Comparison of ENCODE assay signal across 12 cellular contexts in the genomic region with DNA sequence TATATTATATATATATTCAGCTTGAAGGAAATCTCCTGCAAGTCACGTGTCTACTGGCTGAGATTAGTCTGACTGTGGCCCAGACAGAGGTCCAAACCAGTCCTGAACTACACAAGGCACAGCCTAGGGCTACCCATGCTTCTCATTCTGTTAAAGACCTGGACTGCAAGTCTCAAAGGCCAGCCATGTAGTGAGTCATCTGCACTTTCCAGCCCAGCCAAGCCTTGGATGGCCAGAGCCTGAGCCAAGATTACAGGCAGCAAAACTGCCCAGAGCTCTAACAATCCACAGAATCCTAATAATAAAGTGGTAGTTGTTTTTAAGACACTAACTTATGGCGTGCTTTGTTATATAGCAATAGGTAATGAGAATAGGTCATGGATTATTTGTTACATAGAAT.
DNase-seq lines count a peak whose midpoint lies in the region; ATAC-seq lines count a peak whose summit lies in the region.
"Had no signal": no experiment of that assay in that cellular context is flagged by ENCODE, and none has a peak within 500 bp of the region (broad histone marks: within the 10 kb centered on the region; RNA-seq: fewer than 3 reads in every experiment).

No MANE protein-coding gene starts in this region.

- ATAC-seq in HG03159 (IDR thresholded peaks at IDR 0.05; ENCODE audit: unreplicated experiment) = no peak
- no peak for ATAC-seq in HG02610 (IDR thresholded peaks at IDR 0.05; ENCODE audit: unreplicated experiment)

- peak; percentile 66 for DNase-seq in HCEC 1CT
- DNase-seq in cerebellum (ENCODE audit: low spot score) = peak; percentile 26
- DNase-seq in islet precursor cell = peak; percentile 97
- peak; percentile 41 for DNase-seq in skeletal muscle cell (ENCODE audit: low read depth)
- DNase-seq in NCI-H82 treated with DMSO at 0.1 percent for 48 hours (lab: John Stamatoyannopoulos, UW; ENCODE audit: unreplicated experiment) = no peak
- no peak for DNase-seq in stimulated activated CD4-positive, alpha-beta T cell treated with anti-CD3 and anti-CD28 coated beads, Interleukin-4, amount 100 ng/mL, for 1 hour
- DNase-seq: activated naive CD8-positive, alpha-beta T cell treated with anti-CD3 and anti-CD28 coated beads for 36 hours; COR-L47; NCI-H1092; NCI-H774 had no signal

- no peak overlapping the region for H3K4me3 ChIP-seq in skeletal muscle cell (ENCODE audit: low read depth, low read length)

Comparison
In these comparisons a context has a peak if more than half of its experiments do, and no peak if none do; other contexts are left out.
1. DNase-seq: peak in HCEC 1CT (single experiment), cerebellum (single experiment), islet precursor cell (single experiment) and skeletal muscle cell (single experiment); none in NCI-H82 treated with DMSO at 0.1 percent for 48 hours (single experiment) and stimulated activated CD4-positive, alpha-beta T cell treated with anti-CD3 and anti-CD28 coated beads, Interleukin-4, amount 100 ng/mL, for 1 hour (single experiment).